Comparison of ENCODE assay signal across 10 cellular contexts in the genomic region with DNA sequence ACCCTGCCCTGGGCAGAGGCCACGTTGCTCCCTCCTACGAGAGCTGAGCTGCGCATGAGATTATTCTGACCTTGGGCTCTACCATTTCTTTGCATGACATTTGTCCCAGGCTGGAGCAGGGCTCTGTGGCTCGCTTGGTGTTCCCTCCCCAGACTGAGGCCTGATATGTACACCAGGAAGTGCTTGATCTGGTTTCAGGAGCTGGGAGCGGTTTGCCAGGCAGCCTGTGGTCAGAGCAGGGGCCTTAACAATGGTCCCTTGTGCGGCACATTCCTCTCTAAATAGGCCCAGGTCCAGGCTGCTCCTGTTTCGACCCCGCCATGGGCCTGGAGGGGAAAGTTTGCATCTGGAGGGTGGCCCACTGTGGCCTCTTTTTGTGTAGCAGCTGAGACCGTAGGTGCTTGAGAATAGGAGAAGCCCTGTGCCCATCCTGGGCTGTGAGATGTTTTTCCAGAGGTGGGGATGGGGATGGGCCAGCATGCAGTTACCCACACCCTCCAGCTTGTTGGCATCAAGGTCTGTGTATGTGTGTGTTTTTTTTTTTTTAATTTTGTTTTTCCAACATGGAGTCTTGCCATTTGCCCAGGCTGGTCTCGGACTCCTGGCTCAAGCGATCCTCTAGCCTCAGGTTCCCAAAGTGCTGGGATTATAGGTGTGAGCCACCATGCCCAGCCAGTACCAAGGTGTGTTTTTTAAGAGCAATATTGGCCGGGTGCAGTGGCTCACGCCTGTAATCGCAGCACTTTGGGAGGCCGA.
A peak's percentile ranks its signal among the peaks of the same experiment; 100 is the strongest.
DNase-seq lines count a peak whose midpoint lies in the region; ATAC-seq, FAIRE-seq and TF ChIP-seq lines count a peak whose summit lies in the region.
"Had no signal": no experiment of that assay in that cellular context is flagged by ENCODE, and none has a peak within 500 bp of the region (broad histone marks: within the 10 kb centered on the region; RNA-seq: fewer than 3 reads in every experiment).

No MANE protein-coding gene starts in this region.

- POLR2A ChIA-PET in CD4-positive, alpha-beta T cell (lab: Charles Lee) = interaction anchor here (1.1 to 6.3 kb wide), 3 partner anchors 19 to 63 kb away, joined by 3 to 85 read pairs (median 3); no protein-coding TSS in a partner anchor

- TF ChIP-seq CTCF in CD4-positive, alpha-beta T cell (IDR thresholded peaks at IDR 0.05) = no peak
- TF ChIP-seq CTCF in Peyer's patch (IDR thresholded peaks at IDR 0.05) (no peak), fibroblast of the aortic adventitia (IDR thresholded peaks at IDR 0.05; ENCODE audit: insufficient read depth, low read length) (no peak), pancreas (IDR thresholded peaks at IDR 0.05) (no peak)

- peaks cover 90% of the 10 kb centered on the region for H3K4me1 Mint-ChIP-seq in CD4-positive, alpha-beta T cell (ENCODE audit: low read depth)

- no peak for FAIRE-seq in pancreas (lab: Jason Lieb, UNC)

- H3K9me3 ChIP-seq in CD4-positive, alpha-beta T cell (ENCODE audit: control insufficient read depth, low read length) = no peaks in the 10 kb centered on the region
- H3K9me3 ChIP-seq in Peyer's patch = no peaks in the 10 kb centered on the region
- no peaks in the 10 kb centered on the region for H3K9me3 ChIP-seq in pancreas
- H3K9me3 ChIP-seq: neutrophil had no signal

- intact Hi-C loops in CD4-positive, alpha-beta T cell (cut with DNase I, micrococcal nuclease) = loop anchor here in 1 of 2 experiments (5.0 kb wide), 2 partner anchors 38 to 52 kb away; no protein-coding TSS in a partner anchor
- intact Hi-C loops in pancreas (cut with DNase I) = no loop called here

- CTCF ChIA-PET in CD4-positive, alpha-beta T cell (lab: Charles Lee) = interaction anchor here (1.4 kb wide), 1 partner anchor 63 kb away, joined by 3 read pairs; no protein-coding TSS in a partner anchor

- peaks cover 11% of the 10 kb centered on the region for H3K36me3 Mint-ChIP-seq in CD4-positive, alpha-beta T cell (ENCODE audit: low read depth)

- H3K27me3 Mint-ChIP-seq in CD4-positive, alpha-beta T cell = no peaks in the 10 kb centered on the region

- TF ChIP-seq POLR2A in Peyer's patch (IDR thresholded peaks at IDR 0.05) = no peak

- H3K27ac ChIP-seq in CD4-positive, alpha-beta T cell (ENCODE audit: low read depth, low read length) = peak overlapping the region; percentile 14
- peak overlapping the region; percentile 44 to 89 (median 66) for H3K27ac ChIP-seq in Peyer's patch
- H3K27ac ChIP-seq in pancreas = peak overlapping the region; percentile 66 to 86 (median 84)
- H3K27ac ChIP-seq: neutrophil had no signal

- no peak overlapping the region for H3K4me3 Mint-ChIP-seq in CD4-positive, alpha-beta T cell

- peak overlapping the region; percentile 33 for H3K27ac Mint-ChIP-seq in CD4-positive, alpha-beta T cell

- no peaks in the 10 kb centered on the region for H3K27me3 ChIP-seq in CD4-positive, alpha-beta T cell (ENCODE audit: control insufficient read depth, insufficient read depth, low read length)
- no peaks in the 10 kb centered on the region for H3K27me3 ChIP-seq in Peyer's patch
- H3K27me3 ChIP-seq in pancreas = no peaks in the 10 kb centered on the region
- H3K27me3 ChIP-seq: neutrophil had no signal

- no peaks in the 10 kb centered on the region for H3K9me3 Mint-ChIP-seq in CD4-positive, alpha-beta T cell

- H3K4me3 ChIP-seq in Peyer's patch (no peak overlapping the region), fibroblast of the aortic adventitia (ENCODE audit: low read depth, low read length) (no peak overlapping the region), pancreas (no peak overlapping the region)

- ATAC-seq in CD4-positive, alpha-beta T cell (ENCODE audit: poor library complexity) = no peak
- ATAC-seq in pancreas (peak; percentile 68 to 80 (median 71)), HG02938 (IDR thresholded peaks at IDR 0.05; ENCODE audit: unreplicated experiment) (no peak)

- 51 to 56% methylated on average over 15 of the region's 15 CpGs for WGBS in pancreas, 2 donors

- no peak for DNase-seq in CD4-positive, alpha-beta T cell
- peak in 1 of 3 donors; percentile 70 for DNase-seq in Peyer's patch
- DNase-seq in fibroblast of the aortic adventitia (ENCODE audit: low read depth) = peak; percentile 52
- peak in 4 of 6 donors; percentile 63 to 78 (median 70) for DNase-seq in pancreas
- no peak for DNase-seq in midbrain (lab: John Stamatoyannopoulos, UW)
- DNase-seq in cerebellar nuclear complex (lab: John Stamatoyannopoulos, UW) = no peak
- DNase-seq in ecto neural progenitor cell (ENCODE audit: low spot score) = no peak
- DNase-seq: central memory CD4-positive, alpha-beta T cell had no signal

- H3K4me1 ChIP-seq in Peyer's patch (peaks cover 15 to 65% (median 26%) of the 10 kb centered on the region in 4 donors), pancreas (peaks cover 33 to 46% (median 38%) of the 10 kb centered on the region in 3 donors)

- H3K36me3 ChIP-seq in Peyer's patch = no peaks in the 10 kb centered on the region
- no peaks in the 10 kb centered on the region for H3K36me3 ChIP-seq in pancreas
- H3K36me3 ChIP-seq: neutrophil had no signal

Comparison
In these comparisons a context has a peak if more than half of its experiments do, and no peak if none do; other contexts are left out.
1. ATAC-seq: peak in pancreas (4 of 4); none in CD4-positive, alpha-beta T cell (single experiment) and HG02938 (single experiment).
2. DNase-seq: peak in fibroblast of the aortic adventitia (single experiment) and pancreas (4 of 6); none in CD4-positive, alpha-beta T cell (0 of 10), midbrain (single experiment), cerebellar nuclear complex (0 of 2) and ecto neural progenitor cell (single experiment).
3. H3K27ac ChIP-seq: peak in every context shown above with its lines; median percentile 84 in pancreas; 66 in Peyer's patch; 14 in CD4-positive, alpha-beta T cell.